8 cellular contexts compared by ENCODE assay signal in genomic region chr16:10738231-10739077, GRCh38. TPM values are rescaled to one million over a fixed set of nuclear protein-coding genes. Genes with fewer than 3 reads are reported as not detected.
DNase-seq lines count a peak whose midpoint lies in the region; ATAC-seq, FAIRE-seq and TF ChIP-seq lines count a peak whose summit lies in the region.

No MANE protein-coding gene starts in this region.

- TF ChIP-seq CTCF in SK-N-SH (IDR thresholded peaks at IDR 0.05) (no peak), bronchial epithelial cell (IDR thresholded peaks at IDR 0.05; ENCODE audit: insufficient read depth, low read length, severe bottlenecking) (no peak), right lobe of liver (IDR thresholded peaks at IDR 0.05) (peak in 1 of 4 donors; percentile 10)

- TF ChIP-seq POLR2A in GM19193 (IDR thresholded peaks at IDR 0.05; ENCODE audit: extremely low read depth, insufficient read depth, insufficient read length) (peak; percentile 28), right lobe of liver (IDR thresholded peaks at IDR 0.05) (peak; percentile 20)

- DNase-seq in AG20443 (ENCODE audit: low spot score) = peak; percentile 20
- no peak for DNase-seq in SK-N-SH
- DNase-seq in bronchial epithelial cell (ENCODE audit: low read depth) = peak; percentile 85
- DNase-seq in right lobe of liver = peak; percentile 87 to 95 (median 94)
- peak; percentile 55 for DNase-seq in stimulated activated naive CD8-positive, alpha-beta T cell treated with anti-CD3 and anti-CD28 coated beads, Interleukin-15, Interleukin-2, amounts not matched to agents 100 U/mL and 50 U/mL, for 24 hours
- DNase-seq in NCI-H1048 (lab: John Stamatoyannopoulos, UW) = no peak

- FAIRE-seq in bronchial epithelial cell (lab: Jason Lieb, UNC) = no peak

- intact Hi-C loops in right lobe of liver (cut with DNase I) = loop anchor here (5.0 kb wide), 2 partner anchors 184 to 226 kb away; no protein-coding TSS in a partner anchor

- CTCF ChIA-PET in SK-N-SH (lab: Yijun Ruan, JAX) = interaction anchor here (0.7 to 10.8 kb wide), 12 partner anchors 11 to 514 kb away, joined by 3 to 305 read pairs (median 5); partner anchors contain the start of gene EMP2

- H3K9me3 ChIP-seq in SK-N-SH (no peaks in the 10 kb centered on the region), right lobe of liver (no peaks in the 10 kb centered on the region)

- POLR2A ChIA-PET in SK-N-SH (lab: Yijun Ruan, JAX) = no interaction called here

- no peaks in the 10 kb centered on the region for H3K27me3 ChIP-seq in SK-N-SH (ENCODE audit: insufficient read depth)
- H3K27me3 ChIP-seq in bronchial epithelial cell (ENCODE audit: control insufficient read depth, insufficient read depth, low read length) = no peaks in the 10 kb centered on the region
- no peaks in the 10 kb centered on the region for H3K27me3 ChIP-seq in right lobe of liver

- ATAC-seq in HG03135 (IDR thresholded peaks at IDR 0.05; ENCODE audit: unreplicated experiment) (peak; percentile 61), right lobe of liver (peak; percentile 83 to 91 (median 87))
- ATAC-seq in stimulated activated naive CD8-positive, alpha-beta T cell treated with anti-CD3 and anti-CD28 coated beads, Interleukin-15, Interleukin-2, amounts not matched to agents 100 U/mL and 50 U/mL, for 24 hours = peak; percentile 57

- 45% methylated on average over 12 of the region's 12 CpGs for WGBS in SK-N-SH (ENCODE audit: low lambda C conversion rate)
- 28% methylated on average over 10 of the region's 12 CpGs for WGBS in right lobe of liver (ENCODE audit: insufficient coverage, low coverage, low lambda C conversion rate, missing lambda C conversion rate)

- peaks cover 15% of the 10 kb centered on the region for H3F3A ChIP-seq in SK-N-SH (replicated peaks; ENCODE audit: insufficient read depth)

- H3K36me3 ChIP-seq in SK-N-SH (replicated peaks in 1 of 2; ENCODE audit: control insufficient read depth in 1 of 2, insufficient read depth in 2 of 2, low read length in 1 of 2) (no peaks in the 10 kb centered on the region), bronchial epithelial cell (ENCODE audit: control insufficient read depth, insufficient read depth, low read length) (no peaks in the 10 kb centered on the region), right lobe of liver (no peaks in the 10 kb centered on the region)

- H3K4me3 ChIP-seq in SK-N-SH (ENCODE audit: low read depth in 2 of 2, low read length in 1 of 2) = no peak overlapping the region
- H3K4me3 ChIP-seq in bronchial epithelial cell (ENCODE audit: low read depth, low read length) = no peak overlapping the region
- no peak overlapping the region for H3K4me3 ChIP-seq in right lobe of liver

- TF ChIP-seq RAD21 in SK-N-SH (IDR thresholded peaks at IDR 0.05; ENCODE audit: low read length) = no peak

- H3K79me2 ChIP-seq in SK-N-SH (ENCODE audit: insufficient read depth) = no peaks in the 10 kb centered on the region

- H3K9me2 ChIP-seq in SK-N-SH = no peaks in the 10 kb centered on the region

- 0 out of 2 replicates have a peak overlapping the region, but pooled peaks have one; percentile 12 for H2AFZ ChIP-seq in SK-N-SH (ENCODE audit: low read depth)

- H3K9ac ChIP-seq in SK-N-SH = no peak overlapping the region

- H4K20me1 ChIP-seq in SK-N-SH (ENCODE audit: insufficient read depth) = no peaks in the 10 kb centered on the region

- peaks cover 3 to 23% of the 10 kb centered on the region in 2 experiments; a peak in 2 of 4 replicates for H3K4me1 ChIP-seq in SK-N-SH (ENCODE audit: control insufficient read depth in 1 of 2, insufficient read depth in 2 of 2, low read depth in 1 of 2, low read length in 1 of 2)
- peaks cover 0 to 35% (median 11%) of the 10 kb centered on the region in 4 donors for H3K4me1 ChIP-seq in right lobe of liver

- H3K4me2 ChIP-seq in SK-N-SH = no peak overlapping the region

- peak in 1 of 2 experiments; percentile 44; a peak in 1 of 4 replicates for TF ChIP-seq EP300 in SK-N-SH (IDR thresholded peaks at IDR 0.05; ENCODE audit: borderline replicate concordance in 1 of 2, low read depth in 1 of 2, low read length in 1 of 2)

- H3K27ac ChIP-seq in SK-N-SH (ENCODE audit: low read depth in 2 of 2, low read length in 1 of 2) = peak overlapping the region; percentile 6 to 63; a peak in 2 of 4 replicates
- peak overlapping the region; percentile 74 to 90 (median 83) for H3K27ac ChIP-seq in right lobe of liver

TF ChIP-seq in SK-N-SH, 30 proteins besides CTCF, POLR2A, EP300 and RAD21:
- TF ChIP-seq RXRA (IDR thresholded peaks at IDR 0.05; ENCODE audit: borderline replicate concordance, low read depth) = peak; percentile 97
- TF ChIP-seq TEAD4 (IDR thresholded peaks at IDR 0.05; ENCODE audit: borderline replicate concordance, insufficient read depth) = no peak
- peak; percentile 82 for TF ChIP-seq FOSL2 (IDR thresholded peaks at IDR 0.05; ENCODE audit: borderline replicate concordance, low read depth)
- TF ChIP-seq MEF2A (IDR thresholded peaks at IDR 0.05; ENCODE audit: borderline replicate concordance, low read depth) = peak; percentile 39; the same call in 1 of the 2 replicates
- TF ChIP-seq GABPA (IDR thresholded peaks at IDR 0.05; ENCODE audit: low read depth) = no peak
- TF ChIP-seq TCF12 (IDR thresholded peaks at IDR 0.05) = peak; percentile 33; the same call in 1 of the 2 replicates
- no peak for TF ChIP-seq NRF1 (IDR thresholded peaks at IDR 0.05; ENCODE audit: low read depth, low read length)
- peak; percentile 87 for TF ChIP-seq JUND (IDR thresholded peaks at IDR 0.05)
- TF ChIP-seq PBX3 (IDR thresholded peaks at IDR 0.05) = peak; percentile 61

RNA-seq across cellular contexts. Expression of gene NUBP1, which starts 5.2 kb away (rescaled TPM):
- polyA plus RNA-seq in SK-N-SH (2012; rRNA removed) = 40.7 and 49.8 TPM in 2 replicates
- 40.5 and 41.4 TPM in 2 replicates for polyA plus RNA-seq in SK-N-SH (2012; cell fraction: cytosol; rRNA removed)
- polyA plus RNA-seq in SK-N-SH (2012; cell fraction: nucleus; rRNA removed) = 19.7 and 25.3 TPM in 2 replicates
- total RNA-seq in bronchial epithelial cell = 12.9 and 16.6 TPM in 2 replicates
- 10 to 100 TPM; 14.0 to 27.4 (median 20.9) TPM for total RNA-seq in right lobe of liver

RNA-seq across cellular contexts. Expression of gene TEKT5, which starts 43.7 kb away (rescaled TPM):
- not detected in 2 replicates for polyA plus RNA-seq in SK-N-SH (2012; rRNA removed)
- 0.04 and 0.09 TPM in 2 replicates for polyA plus RNA-seq in SK-N-SH (2012; cell fraction: cytosol; rRNA removed)
- 0.31 and 0.33 TPM in 2 replicates for polyA plus RNA-seq in SK-N-SH (2012; cell fraction: nucleus; rRNA removed)
- total RNA-seq in bronchial epithelial cell = 0.26 and 0.53 TPM in 2 replicates
- 1 to 10 TPM in 1 of 6 experiments, under 1 TPM in 3, not detected in 2; 0.20 to 1.3 (median 0.69) TPM for total RNA-seq in right lobe of liver

Comparison
In these comparisons a context has a peak if more than half of its experiments do, and no peak if none do; other contexts are left out.
1. DNase-seq: peak in AG20443 (single experiment), bronchial epithelial cell (single experiment), right lobe of liver (3 of 3) and stimulated activated naive CD8-positive, alpha-beta T cell treated with anti-CD3 and anti-CD28 coated beads, Interleukin-15, Interleukin-2, amounts not matched to agents 100 U/mL and 50 U/mL, for 24 hours (single experiment); none in SK-N-SH (single experiment) and NCI-H1048 (single experiment).
2. Peak in every context shown above with its lines, with median percentiles within 50 percentile points of each other: ATAC-seq.